Comparison of ENCODE assay signal across 11 cellular contexts in genomic region chr1:89407355-89407754, GRCh38. TPM values are rescaled to one million over a fixed set of nuclear protein-coding genes. Genes with fewer than 3 reads are reported as not detected.
DNase-seq lines count a peak whose midpoint lies in the region; ATAC-seq and TF ChIP-seq lines count a peak whose summit lies in the region.
"Had no signal": no experiment of that assay in that cellular context is flagged by ENCODE, and none has a peak within 500 bp of the region (broad histone marks: within the 10 kb centered on the region; RNA-seq: fewer than 3 reads in every experiment).

No MANE protein-coding gene starts in this region.

- no peaks in the 10 kb centered on the region for H3K9me2 ChIP-seq in hepatocyte (replicated peaks; ENCODE audit: insufficient read depth)

- no peak overlapping the region for H2AFZ ChIP-seq in hepatocyte

- H3K36me3 ChIP-seq in hepatocyte (replicated peaks; ENCODE audit: insufficient read depth, low read depth) = no peaks in the 10 kb centered on the region

- WGBS in hepatocyte (ENCODE audit: low lambda C conversion rate, missing lambda C conversion rate) = 40% methylated on average over 1 of the region's 1 CpG

- no peaks in the 10 kb centered on the region for H3K36me3 Mint-ChIP-seq in activated T-helper 2 cell treated with anti-CD3 and anti-CD28 coated beads, Interferon-gamma antibody, Interleukin-2, Interleukin-4, amounts not matched to agents 10 μg/mL and 5 μg/mL and 100 μg/mL, durations not matched to agents 14 hours and 24 hours and 36 hours (ENCODE audit: low read depth)

- peak; percentile 28 to 62 for ATAC-seq in activated CD4-positive, CD25-positive, alpha-beta regulatory T cell treated with anti-CD3 and anti-CD28 coated beads, Interleukin-2, amount 50 U/mL, for 24 hours
- ATAC-seq in HG03460 (IDR thresholded peaks at IDR 0.05; ENCODE audit: unreplicated experiment) (no peak), HG02623 (IDR thresholded peaks at IDR 0.05; ENCODE audit: unreplicated experiment) (no peak)
- ATAC-seq: Panc1 had no signal

- peak overlapping the region; percentile 69 for H3K4me2 ChIP-seq in hepatocyte

- H3K4me1 ChIP-seq in hepatocyte (ENCODE audit: insufficient read depth) = no peaks in the 10 kb centered on the region

- no peaks in the 10 kb centered on the region for H3K9me3 Mint-ChIP-seq in activated T-helper 2 cell treated with anti-CD3 and anti-CD28 coated beads, Interferon-gamma antibody, Interleukin-2, Interleukin-4, amounts not matched to agents 10 μg/mL and 5 μg/mL and 100 μg/mL, durations not matched to agents 14 hours and 24 hours and 36 hours

- H3K4me3 Mint-ChIP-seq in activated T-helper 2 cell treated with anti-CD3 and anti-CD28 coated beads, Interferon-gamma antibody, Interleukin-2, Interleukin-4, amounts not matched to agents 10 μg/mL and 5 μg/mL and 100 μg/mL, durations not matched to agents 14 hours and 24 hours and 36 hours (ENCODE audit: low read depth) = peak overlapping the region; percentile 60
- H3K4me3 Mint-ChIP-seq: nephron progenitor cell had no signal

- H3K27ac ChIP-seq in hepatocyte = peak overlapping the region; percentile 42
- H3K27ac ChIP-seq: HL-60 had no signal

- no peak for TF ChIP-seq CTCF in hepatocyte (IDR thresholded peaks at IDR 0.05; ENCODE audit: poor library complexity)

- no peaks in the 10 kb centered on the region for H4K20me1 ChIP-seq in hepatocyte (ENCODE audit: insufficient read depth, poor library complexity, severe bottlenecking)

- peaks cover 17% of the 10 kb centered on the region for H3K4me1 Mint-ChIP-seq in activated T-helper 2 cell treated with anti-CD3 and anti-CD28 coated beads, Interferon-gamma antibody, Interleukin-2, Interleukin-4, amounts not matched to agents 10 μg/mL and 5 μg/mL and 100 μg/mL, durations not matched to agents 14 hours and 24 hours and 36 hours (ENCODE audit: low read depth)

- no peaks in the 10 kb centered on the region for H3K9me3 ChIP-seq in hepatocyte (ENCODE audit: low read depth)

- no peaks in the 10 kb centered on the region for H3K27me3 ChIP-seq in hepatocyte

- no peak overlapping the region for H3K4me3 ChIP-seq in hepatocyte

- H3K27ac Mint-ChIP-seq in activated T-helper 2 cell treated with anti-CD3 and anti-CD28 coated beads, Interferon-gamma antibody, Interleukin-2, Interleukin-4, amounts not matched to agents 10 μg/mL and 5 μg/mL and 100 μg/mL, durations not matched to agents 14 hours and 24 hours and 36 hours = peak overlapping the region; percentile 1
- H3K27ac Mint-ChIP-seq: nephron progenitor cell had no signal

- intact Hi-C loops in activated T-helper 2 cell treated with anti-CD3 and anti-CD28 coated beads, Interferon-gamma antibody, Interleukin-2, Interleukin-4, amounts not matched to agents 10 μg/mL and 5 μg/mL and 100 μg/mL, durations not matched to agents 14 hours and 24 hours and 36 hours (cut with micrococcal nuclease) = no loop called here

- H3K27me3 Mint-ChIP-seq in activated T-helper 2 cell treated with anti-CD3 and anti-CD28 coated beads, Interferon-gamma antibody, Interleukin-2, Interleukin-4, amounts not matched to agents 10 μg/mL and 5 μg/mL and 100 μg/mL, durations not matched to agents 14 hours and 24 hours and 36 hours (ENCODE audit: low read depth) = peaks cover 12% of the 10 kb centered on the region

- no peak for DNase-seq in activated CD4-positive, CD25-positive, alpha-beta regulatory T cell (lab: John Stamatoyannopoulos, UW)
- DNase-seq in activated T-helper 2 cell treated with anti-CD3 and anti-CD28 coated beads, Interferon-gamma antibody, Interleukin-2, Interleukin-4, amounts not matched to agents 10 μg/mL and 5 μg/mL and 100 μg/mL, durations not matched to agents 14 hours and 24 hours and 36 hours (ENCODE audit: low spot score) = no peak
- no peak for DNase-seq in hepatocyte (ENCODE audit: low spot score)
- peak; percentile 14 for DNase-seq in stromal cell of bone marrow (ENCODE audit: low read depth)
- no peak for DNase-seq in NCI-H2196 (lab: John Stamatoyannopoulos, UW; ENCODE audit: unreplicated experiment)
- DNase-seq: nephron progenitor cell had no signal

- H3K79me2 ChIP-seq in hepatocyte = no peaks in the 10 kb centered on the region

RNA-seq across cellular contexts. Expression of gene GBP6, which starts 43.5 kb away (rescaled TPM):
- not detected in 2 replicates for total RNA-seq in activated T-helper 2 cell treated with anti-CD3 and anti-CD28 coated beads, Interferon-gamma antibody, Interleukin-2, Interleukin-4, amounts not matched to agents 10 μg/mL and 5 μg/mL and 100 μg/mL, durations not matched to agents 14 hours and 24 hours and 36 hours
- 0.03 TPM in 1 of 2 replicates, not detected in the other for total RNA-seq in hepatocyte
- not detected in 2 replicates for polyA plus RNA-seq in hepatocyte

Comparison
In these comparisons a context has a peak if more than half of its experiments do, and no peak if none do; other contexts are left out.
1. ATAC-seq: peak in activated CD4-positive, CD25-positive, alpha-beta regulatory T cell treated with anti-CD3 and anti-CD28 coated beads, Interleukin-2, amount 50 U/mL, for 24 hours (2 of 2); none in HG03460 (single experiment) and HG02623 (single experiment).